In genomic region chr1:31799895-31800676, GRCh38 we compare ENCODE assay signal across 1 cellular context.
TF ChIP-seq lines count a peak whose summit lies in the region.

No MANE protein-coding gene starts in this region.

TF ChIP-seq in K562, 482 proteins besides CTCF, POLR2A, EP300 and RAD21 (continues in another document):
- TF ChIP-seq ZNF143 (CRISPR knock-in tag; IDR thresholded peaks at IDR 0.05) (no peak), PTTG1 (tag; IDR thresholded peaks at IDR 0.05; ENCODE audit: low read depth) (no peak), HEY1 (CRISPR knock-in tag; IDR thresholded peaks at IDR 0.05; ENCODE audit: borderline replicate concordance) (no peak), ATF7 (IDR thresholded peaks at IDR 0.05) (peak; percentile 88), IRF9 (tag; IDR thresholded peaks at IDR 0.05) (no peak), PRDM10 (IDR thresholded peaks at IDR 0.05; ENCODE audit: partially characterized antibody) (peak; percentile 35), IRF1 (CRISPR knock-in tag; IDR thresholded peaks at IDR 0.05; ENCODE audit: borderline replicate concordance) (no peak), HINFP (tag; conservative IDR thresholded peaks at IDR 0.05; ENCODE audit: low read depth) (no peak), SRSF1 (IDR thresholded peaks at IDR 0.05; ENCODE audit: low read depth, low read length) (no peak), RBM34 (IDR thresholded peaks at IDR 0.05; ENCODE audit: borderline replicate concordance, insufficient read depth, low read length) (no peak), HDAC8 (tag; IDR thresholded peaks at IDR 0.05) (no peak), UBTF (IDR thresholded peaks at IDR 0.05; ENCODE audit: borderline replicate concordance in 1 of 2, low read depth in 2 of 2, low read length in 2 of 2) (no peak), SMARCB1 (IDR thresholded peaks at IDR 0.05; ENCODE audit: insufficient read length, low read depth) (no peak), RHOXF2B (CRISPR knock-in tag; conservative IDR thresholded peaks at IDR 0.05) (no peak), STAT5A (IDR thresholded peaks at IDR 0.05; ENCODE audit: borderline replicate concordance, low read length) (no peak), HDAC3 (IDR thresholded peaks at IDR 0.05; ENCODE audit: borderline replicate concordance, partially characterized antibody) (no peak), ZNF263 (CRISPR knock-in tag; IDR thresholded peaks at IDR 0.05; ENCODE audit: borderline replicate concordance) (peak; percentile 70; the same call in 1 of the 2 replicates), SREBF2 (CRISPR knock-in tag; IDR thresholded peaks at IDR 0.05) (no peak), ZNF212 (CRISPR knock-in tag; IDR thresholded peaks at IDR 0.05) (no peak), ZNF785 (CRISPR knock-in tag; IDR thresholded peaks at IDR 0.05) (no peak), SETDB1 (IDR thresholded peaks at IDR 0.05; ENCODE audit: low read length) (no peak), ZNF134 (CRISPR knock-in tag; conservative IDR thresholded peaks at IDR 0.05) (no peak), GTF2E2 (tag; IDR thresholded peaks at IDR 0.05) (no peak), CXXC5 (CRISPR knock-in tag; IDR thresholded peaks at IDR 0.05) (no peak), ZKSCAN8 (CRISPR knock-in tag; IDR thresholded peaks at IDR 0.05) (no peak), MGA (IDR thresholded peaks at IDR 0.05) (no peak), CBX5 (IDR thresholded peaks at IDR 0.05; ENCODE audit: borderline replicate concordance, low read depth) (no peak), RNF2 (IDR thresholded peaks at IDR 0.05) (no peak), ZNF639 (CRISPR knock-in tag; conservative IDR thresholded peaks at IDR 0.05 in 1 of 2, IDR thresholded peaks at IDR 0.05 in 1 of 2) (no peak), ZBTB34 (CRISPR knock-in tag; IDR thresholded peaks at IDR 0.05) (no peak), MXI1 (IDR thresholded peaks at IDR 0.05; ENCODE audit: low read depth, low read length) (no peak), HDAC1 (IDR thresholded peaks at IDR 0.05) (no peak), CAMTA2 (CRISPR knock-in tag; conservative IDR thresholded peaks at IDR 0.05) (no peak), MAX (CRISPR knock-in tag; IDR thresholded peaks at IDR 0.05) (0 out of 2 replicates have a peak, but pooled peaks have one; percentile 21), ATF1 (CRISPR knock-in tag; IDR thresholded peaks at IDR 0.05) (no peak), ATF1 (tag; IDR thresholded peaks at IDR 0.05) (peak; percentile 49; the same call in 1 of the 2 replicates)
